In the genomic region with DNA sequence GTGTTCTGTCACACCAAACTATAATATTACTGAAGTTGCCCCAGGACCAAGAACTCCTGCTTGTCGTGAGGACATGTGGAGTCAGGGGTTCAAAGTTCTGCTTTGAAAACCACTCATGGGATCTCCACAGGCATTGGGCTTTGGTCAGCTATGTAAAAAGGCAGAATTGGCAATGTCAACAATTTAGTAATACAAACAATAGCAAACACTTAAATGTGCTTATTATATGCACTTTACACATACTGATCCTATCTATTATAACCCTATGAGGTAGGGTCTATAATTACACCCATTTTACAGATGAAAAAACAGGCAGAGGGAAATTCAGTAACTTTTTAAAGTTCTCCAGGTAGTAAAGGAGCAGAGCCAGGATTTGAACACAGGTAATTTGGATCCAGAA, we compare ENCODE assay signal across 16 cellular contexts.
DNase-seq lines count a peak whose midpoint lies in the region; FAIRE-seq and TF ChIP-seq lines count a peak whose summit lies in the region.
"Had no signal": no experiment of that assay in that cellular context is flagged by ENCODE, and none has a peak within 500 bp of the region (broad histone marks: within the 10 kb centered on the region; RNA-seq: fewer than 3 reads in every experiment).

No MANE protein-coding gene starts in this region.

- no peak overlapping the region for H2AFZ ChIP-seq in KMS-11 (ENCODE audit: low read depth)

- H3K27me3 ChIP-seq in KMS-11 (ENCODE audit: insufficient read depth, low read depth) (no peaks in the 10 kb centered on the region), SJCRH30 (no peaks in the 10 kb centered on the region)

- H3K36me3 ChIP-seq in KMS-11 (ENCODE audit: insufficient read depth) (no peaks in the 10 kb centered on the region), SJCRH30 (peaks cover 8% of the 10 kb centered on the region)

- no peak overlapping the region for H3K4me3 Mint-ChIP-seq in osteocyte (ENCODE audit: unreplicated experiment)
- H3K4me3 Mint-ChIP-seq: CD14-positive monocyte; CD8-positive, alpha-beta memory T cell; IgD-negative memory B cell had no signal

- no peaks in the 10 kb centered on the region for H3K27me3 Mint-ChIP-seq in osteocyte (ENCODE audit: unreplicated experiment)
- H3K27me3 Mint-ChIP-seq: IgD-negative memory B cell had no signal

- H3K4me1 Mint-ChIP-seq in osteocyte (ENCODE audit: unreplicated experiment), result peaks cover 26% of the 10 kb centered on the region

- DNase-seq in GM12892 (ENCODE audit: insufficient read length) (no peak), epithelial cell of prostate (ENCODE audit: low read depth, low spot score) (no peak), osteocyte (ENCODE audit: extremely low spot score, unreplicated experiment) (no peak), epidermal melanocyte (ENCODE audit: insufficient read length, low spot score) (no peak), SJCRH30 (no peak), T-helper 9 cell (no peak), NCI-H2081 (lab: John Stamatoyannopoulos, UW) (no peak)
- DNase-seq: Caco-2; CD8-positive, alpha-beta memory T cell; DND-41; GDM1 had no signal

- H3K9ac ChIP-seq in KMS-11, result no peak overlapping the region

- TF ChIP-seq POLR2A in GM12892 (IDR thresholded peaks at IDR 0.05; ENCODE audit: low read depth, low read length), result no peak

- H3K9me3 Mint-ChIP-seq in osteocyte (ENCODE audit: unreplicated experiment), result peaks cover 4% of the 10 kb centered on the region

- H3K36me3 Mint-ChIP-seq in osteocyte (ENCODE audit: unreplicated experiment), result peaks cover 16% of the 10 kb centered on the region

- H3K27ac Mint-ChIP-seq in osteocyte (ENCODE audit: unreplicated experiment), result peak overlapping the region; percentile 44

- no peaks in the 10 kb centered on the region for H3K79me2 ChIP-seq in KMS-11 (ENCODE audit: insufficient read depth, low read depth)

- peak overlapping the region; percentile 37; the same call in 1 of the 2 replicates for H3K4me2 ChIP-seq in KMS-11
- H3K4me2 ChIP-seq: A549 had no signal

- H3K9me3 ChIP-seq in SJCRH30 (replicated peaks), result peaks cover 3% of the 10 kb centered on the region; the same call in 1 of the 2 replicates
- H3K9me3 ChIP-seq: A549 had no signal

- H3K4me3 ChIP-seq in KMS-11 (IDR thresholded peaks at IDR 0.05; ENCODE audit: insufficient read depth, low read depth, low read length), result no peak overlapping the region
- H3K4me3 ChIP-seq in SJCRH30, result no peak overlapping the region
- H3K4me3 ChIP-seq: A549 had no signal

- FAIRE-seq in GM12892 (lab: Jason Lieb, UNC), result peak; percentile 42
- FAIRE-seq: A549, GM19239 had no signal

- no peaks in the 10 kb centered on the region for H4K20me1 ChIP-seq in KMS-11 (ENCODE audit: insufficient read depth)

- peaks cover 55% of the 10 kb centered on the region for H3K4me1 ChIP-seq in KMS-11 (ENCODE audit: low read depth, poor library complexity, severe bottlenecking)
- no peaks in the 10 kb centered on the region for H3K4me1 ChIP-seq in SJCRH30

- H3K27ac ChIP-seq in KMS-11 (peak overlapping the region; percentile 60; the same call in 1 of the 2 replicates), epithelial cell of prostate (peak overlapping the region; percentile 82), SJCRH30 (no peak overlapping the region)
- H3K27ac ChIP-seq: A549 had no signal

- no peak for TF ChIP-seq CTCF in KMS-11 (conservative IDR thresholded peaks at IDR 0.05; ENCODE audit: low read depth, low read length)
- TF ChIP-seq CTCF in osteocyte (IDR thresholded peaks at IDR 0.05), result no peak
